20 cellular contexts compared by ENCODE assay signal in genomic region chr1:117579221-117579906, GRCh38. TPM values are rescaled to one million over a fixed set of nuclear protein-coding genes. Genes with fewer than 3 reads are reported as not detected.
A peak's percentile ranks its signal among the peaks of the same experiment; 100 is the strongest.
DNase-seq lines count a peak whose midpoint lies in the region; ATAC-seq and TF ChIP-seq lines count a peak whose summit lies in the region.
"Had no signal": no experiment of that assay in that cellular context is flagged by ENCODE, and none has a peak within 500 bp of the region (broad histone marks: within the 10 kb centered on the region; RNA-seq: fewer than 3 reads in every experiment).

No MANE protein-coding gene starts in this region.

- H3K27ac ChIP-seq in endodermal cell (ENCODE audit: low read depth, low read length) (no peak overlapping the region), neuronal stem cell (replicated peaks; ENCODE audit: low read length) (no peak overlapping the region)
- H3K27ac ChIP-seq: GM23248 had no signal

- 89 to 96% methylated on average over 8 to 10 of the region's 10 CpGs for WGBS in endodermal cell (ENCODE audit: insufficient coverage in 1 of 2, insufficient read length in 1 of 2), 2 experiments
- WGBS in neuronal stem cell (ENCODE audit: extremely low coverage in 2 of 2, insufficient read length in 2 of 2, insufficient replicate concordance in 1 of 2), 2 donors = no CpG with 5 or more reads among the region's 10 CpGs

- no peak overlapping the region for H2BK5ac ChIP-seq in neuronal stem cell (ENCODE audit: low read length)

- H3K4ac ChIP-seq in neuronal stem cell (ENCODE audit: low read length) = no peak overlapping the region

- no peak overlapping the region for H2AFZ ChIP-seq in neuronal stem cell (ENCODE audit: low read length)
- H2AFZ ChIP-seq: GM23248 had no signal

- no peak overlapping the region for H2BK15ac ChIP-seq in neuronal stem cell (ENCODE audit: low read length)

- peak; percentile 27 for DNase-seq in activated effector memory CD4-positive, alpha-beta T cell treated with anti-CD3 and anti-CD28 coated beads, Interleukin-2, amount 50 U/mL, for 16 hours
- DNase-seq in activated effector memory CD4-positive, alpha-beta T cell treated with Interleukin-2 at 50 U/mL for 16 hours = no peak
- DNase-seq in endodermal cell (peak; percentile 31), neuronal stem cell (ENCODE audit: low spot score) (no peak), AG20443 (ENCODE audit: low spot score) (no peak)
- DNase-seq in stimulated activated CD4-positive, alpha-beta T cell treated with anti-CD3 and anti-CD28 coated beads, Interleukin-1b, Interleukin-23, amount 100 ng/mL, for 48 hours = no peak
- DNase-seq: BE2C; C1 segment of cervical spinal cord; CD4-positive, CD25-positive, alpha-beta regulatory T cell; CD8-positive, alpha-beta memory T cell; COR-L47; DMS 273 treated with DMSO at 0.1 percent for 48 hours; DMS53; DND-41; EL; GM23248; HCEC 1CT; IMR-90 had no signal

- TF ChIP-seq CTCF in endodermal cell (conservative IDR thresholded peaks at IDR 0.05) = no peak

- H3K36me3 ChIP-seq in endodermal cell (ENCODE audit: control insufficient read depth, insufficient read depth, low read length) = no peaks in the 10 kb centered on the region
- peaks cover 0 to 2% of the 10 kb centered on the region in 2 donors for H3K36me3 ChIP-seq in neuronal stem cell (replicated peaks in 1 of 2; ENCODE audit: control insufficient read depth in 2 of 2, insufficient read depth in 2 of 2, low read length in 2 of 2)
- H3K36me3 ChIP-seq: BE2C had no signal

- H3K79me1 ChIP-seq in neuronal stem cell (ENCODE audit: low read depth, low read length) = no peaks in the 10 kb centered on the region

- no peak for ATAC-seq in GM18858 (IDR thresholded peaks at IDR 0.05; ENCODE audit: unreplicated experiment)
- ATAC-seq: GM12878 had no signal

- H3K9me3 ChIP-seq in endodermal cell (ENCODE audit: control insufficient read depth, low read length) (no peaks in the 10 kb centered on the region), neuronal stem cell (replicated peaks in 1 of 2; ENCODE audit: control insufficient read depth in 2 of 2, insufficient read depth in 1 of 2, low read depth in 1 of 2, low read length in 2 of 2) (peaks cover 0 to 2% of the 10 kb centered on the region in 2 donors)
- H3K9me3 ChIP-seq: BE2C had no signal

- H2AK5ac ChIP-seq in neuronal stem cell (ENCODE audit: low read depth, low read length) = peak overlapping the region; percentile 31

- no peak overlapping the region for H3K18ac ChIP-seq in neuronal stem cell (ENCODE audit: low read length)

- no peak overlapping the region for H4K91ac ChIP-seq in neuronal stem cell (ENCODE audit: low read depth, low read length, poor library complexity)

- H3K27me3 Mint-ChIP-seq in endodermal cell (ENCODE audit: insufficient read depth) = no peaks in the 10 kb centered on the region
- H3K27me3 Mint-ChIP-seq: CD4-positive, CD25-positive, alpha-beta regulatory T cell had no signal

- no peak overlapping the region for H2BK120ac ChIP-seq in neuronal stem cell (ENCODE audit: low read depth, low read length)

- H3K9me3 Mint-ChIP-seq in endodermal cell = no peaks in the 10 kb centered on the region
- H3K9me3 Mint-ChIP-seq: CD8-positive, alpha-beta memory T cell had no signal

- H3K27me3 ChIP-seq in endodermal cell (ENCODE audit: control insufficient read depth, insufficient read depth, low read length, poor library complexity, severe bottlenecking) = no peaks in the 10 kb centered on the region
- H3K27me3 ChIP-seq in neuronal stem cell (ENCODE audit: control insufficient read depth in 3 of 3, insufficient read depth in 3 of 3, low read depth in 1 of 3, low read length in 3 of 3) = no peaks in the 10 kb centered on the region
- H3K27me3 ChIP-seq: BE2C had no signal

- H3K27ac Mint-ChIP-seq in endodermal cell = no peak overlapping the region
- H3K27ac Mint-ChIP-seq: CD4-positive, CD25-positive, alpha-beta regulatory T cell had no signal

- H3K9ac ChIP-seq in endodermal cell (ENCODE audit: extremely low read depth, low read length, poor library complexity, severe bottlenecking) (no peak overlapping the region), neuronal stem cell (ENCODE audit: low read depth, low read length, poor library complexity) (no peak overlapping the region)
- H3K9ac ChIP-seq: GM23248 had no signal

- no peak overlapping the region for H3K4me3 ChIP-seq in endodermal cell (ENCODE audit: low read length)
- no peak overlapping the region for H3K4me3 ChIP-seq in neuronal stem cell (ENCODE audit: low read length in 2 of 2)
- H3K4me3 ChIP-seq: GM12878, GM23248 had no signal

- H3K36me3 Mint-ChIP-seq in endodermal cell (ENCODE audit: low read depth) = no peaks in the 10 kb centered on the region
- H3K36me3 Mint-ChIP-seq: CD4-positive, CD25-positive, alpha-beta regulatory T cell; CD8-positive, alpha-beta memory T cell had no signal

- H3K4me3 Mint-ChIP-seq in endodermal cell = no peak overlapping the region
- H3K4me3 Mint-ChIP-seq: CD4-positive, CD25-positive, alpha-beta regulatory T cell had no signal

- H3K4me2 ChIP-seq in neuronal stem cell (ENCODE audit: insufficient read depth, low read length, poor library complexity, severe bottlenecking) = no peak overlapping the region

- H3K4me1 ChIP-seq in endodermal cell (ENCODE audit: control insufficient read depth, insufficient read depth, low read length) = no peaks in the 10 kb centered on the region
- H3K4me1 ChIP-seq in neuronal stem cell (ENCODE audit: control insufficient read depth in 2 of 2, insufficient read depth in 1 of 2, low read depth in 1 of 2, low read length in 2 of 2) = no peaks in the 10 kb centered on the region
- H3K4me1 ChIP-seq: BE2C had no signal

- H3K14ac ChIP-seq in neuronal stem cell (ENCODE audit: low read length) = no peak overlapping the region

- peaks cover 1% of the 10 kb centered on the region for H3K4me1 Mint-ChIP-seq in endodermal cell

- H2BK12ac ChIP-seq in neuronal stem cell (ENCODE audit: low read length) = no peak overlapping the region

- H3K23ac ChIP-seq in neuronal stem cell (ENCODE audit: low read depth, low read length, poor library complexity) = peak overlapping the region; percentile 8

- H4K8ac ChIP-seq in neuronal stem cell (ENCODE audit: low read depth, low read length) = no peak overlapping the region

RNA-seq across cellular contexts. Expression of gene TENT5C, which starts 26.5 kb away (rescaled TPM):
- 1 to 10 TPM; 1.0 to 1.4 TPM for total RNA-seq in endodermal cell
- 0.61 TPM for polyA plus RNA-seq in endodermal cell (2013, experiment 1 of 2)
- 0.50 TPM for polyA plus RNA-seq in endodermal cell (2013, experiment 2 of 2)
- 0.24 TPM for polyA plus RNA-seq in neuronal stem cell (2013, experiment 1 of 2)
- 0.22 TPM for polyA plus RNA-seq in neuronal stem cell (2013, experiment 2 of 2)
- total RNA-seq: GM23248 had no signal

Comparison
In these comparisons a context has a peak if more than half of its experiments do, and no peak if none do; other contexts are left out.
1. DNase-seq: peak in activated effector memory CD4-positive, alpha-beta T cell treated with anti-CD3 and anti-CD28 coated beads, Interleukin-2, amount 50 U/mL, for 16 hours (single experiment) and endodermal cell (single experiment); none in activated effector memory CD4-positive, alpha-beta T cell treated with Interleukin-2 at 50 U/mL for 16 hours (single experiment), neuronal stem cell (single experiment), AG20443 (single experiment) and stimulated activated CD4-positive, alpha-beta T cell treated with anti-CD3 and anti-CD28 coated beads, Interleukin-1b, Interleukin-23, amount 100 ng/mL, for 48 hours (single experiment).